In the genomic region with DNA sequence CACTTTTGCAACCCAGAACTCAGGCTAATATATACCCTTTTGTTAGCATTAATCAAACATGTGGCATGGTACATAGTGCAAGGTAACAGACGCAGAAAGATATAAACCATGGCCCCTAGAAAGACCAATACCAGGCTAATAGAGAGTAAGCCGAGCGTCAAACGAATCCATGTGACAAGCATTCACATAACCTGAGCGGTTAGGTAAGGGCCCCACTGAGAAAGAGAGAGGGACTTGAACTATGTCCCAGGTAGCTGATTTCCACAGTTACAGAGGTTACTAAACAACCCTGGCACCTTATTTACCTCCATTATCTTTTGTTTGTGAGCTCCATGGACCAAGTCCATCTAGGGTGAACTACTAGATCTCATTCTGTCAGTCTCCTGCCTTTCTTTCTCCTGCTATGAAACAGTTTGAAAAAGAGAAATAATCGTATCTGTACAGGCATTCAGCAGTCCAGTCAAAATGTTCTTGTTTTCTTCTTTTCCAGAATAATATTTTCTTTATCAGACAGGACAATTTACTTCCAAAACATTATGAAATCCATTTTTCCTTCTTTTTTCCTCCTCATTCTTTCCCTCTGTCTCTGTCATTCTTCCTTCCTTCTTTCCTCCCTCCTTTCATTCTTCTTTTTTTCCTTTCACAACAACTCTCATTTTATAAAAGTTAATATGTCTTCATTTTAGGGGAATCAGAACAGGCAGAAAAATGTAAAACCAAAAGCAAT, we compare ENCODE assay signal across 1 cellular context.
A peak's percentile ranks its signal among the peaks of the same experiment; 100 is the strongest.
TF ChIP-seq lines count a peak whose summit lies in the region.

No MANE protein-coding gene starts in this region.

TF ChIP-seq in HepG2, 621 proteins besides CTCF, POLR2A, EP300 and RAD21 (continued from another document and continues in another):
- TF ChIP-seq ZBTB40 (IDR thresholded peaks at IDR 0.05) (no peak), ZBTB40 (CRISPR knock-in tag; IDR thresholded peaks at IDR 0.05) (no peak; the same call in 1 of the 2 replicates), ZNF234 (CRISPR knock-in tag; conservative IDR thresholded peaks at IDR 0.05) (no peak), MAX (IDR thresholded peaks at IDR 0.05) (peak; percentile 97), STAG1 (CRISPR knock-in tag; IDR thresholded peaks at IDR 0.05) (peak; percentile 17; the same call in 1 of the 2 replicates), ZNF746 (CRISPR knock-in tag; IDR thresholded peaks at IDR 0.05) (no peak; the same call in 1 of the 2 replicates), POGK (CRISPR knock-in tag; conservative IDR thresholded peaks at IDR 0.05) (0 out of 2 replicates have a peak, but pooled peaks have one; percentile 51), IRF2 (CRISPR knock-in tag; IDR thresholded peaks at IDR 0.05) (peak; percentile 81), ZGPAT (CRISPR knock-in tag; IDR thresholded peaks at IDR 0.05) (peak; percentile 94), DR1 (CRISPR knock-in tag; IDR thresholded peaks at IDR 0.05) (no peak), ZNF646 (CRISPR knock-in tag; IDR thresholded peaks at IDR 0.05) (no peak), ZUFSP (CRISPR knock-in tag; IDR thresholded peaks at IDR 0.05; ENCODE audit: borderline replicate concordance) (no peak), ZNF230 (CRISPR knock-in tag; IDR thresholded peaks at IDR 0.05) (no peak), ARID2 (CRISPR knock-in tag; IDR thresholded peaks at IDR 0.05; ENCODE audit: borderline replicate concordance) (no peak), JUN (CRISPR knock-in tag; IDR thresholded peaks at IDR 0.05) (0 out of 2 replicates have a peak, but pooled peaks have one; percentile 26), SP4 (CRISPR knock-in tag; IDR thresholded peaks at IDR 0.05) (0 out of 2 replicates have a peak, but pooled peaks have one; percentile 37), YEATS2 (CRISPR knock-in tag; IDR thresholded peaks at IDR 0.05; ENCODE audit: borderline replicate concordance) (peak; percentile 33; the same call in 1 of the 2 replicates), KAT8 (CRISPR knock-in tag; IDR thresholded peaks at IDR 0.05) (peak; percentile 72; the same call in 1 of the 2 replicates), RXRA (CRISPR knock-in tag; IDR thresholded peaks at IDR 0.05) (peak; percentile 57; the same call in 1 of the 2 replicates), ZNF607 (CRISPR knock-in tag; IDR thresholded peaks at IDR 0.05; ENCODE audit: borderline replicate concordance) (peak; percentile 92), TBP (CRISPR knock-in tag; IDR thresholded peaks at IDR 0.05) (no peak), ZBTB20 (CRISPR knock-in tag; IDR thresholded peaks at IDR 0.05; ENCODE audit: borderline replicate concordance, low read depth) (peak; percentile 88; the same call in 1 of the 2 replicates), CHD4 (IDR thresholded peaks at IDR 0.05; ENCODE audit: borderline replicate concordance, low read length) (peak; percentile 69; the same call in 1 of the 2 replicates), TP53 (CRISPR knock-in tag; conservative IDR thresholded peaks at IDR 0.05) (no peak), MIER2 (CRISPR knock-in tag; IDR thresholded peaks at IDR 0.05) (peak; percentile 77; the same call in 1 of the 2 replicates), FOXK1 (CRISPR knock-in tag; IDR thresholded peaks at IDR 0.05; ENCODE audit: borderline replicate concordance, low read depth) (0 out of 2 replicates have a peak, but pooled peaks have one; percentile 65), KLF9 (CRISPR knock-in tag; IDR thresholded peaks at IDR 0.05; ENCODE audit: low read depth) (peak; percentile 37; the same call in 1 of the 2 replicates)
- TF ChIP-seq, protein P1, sequence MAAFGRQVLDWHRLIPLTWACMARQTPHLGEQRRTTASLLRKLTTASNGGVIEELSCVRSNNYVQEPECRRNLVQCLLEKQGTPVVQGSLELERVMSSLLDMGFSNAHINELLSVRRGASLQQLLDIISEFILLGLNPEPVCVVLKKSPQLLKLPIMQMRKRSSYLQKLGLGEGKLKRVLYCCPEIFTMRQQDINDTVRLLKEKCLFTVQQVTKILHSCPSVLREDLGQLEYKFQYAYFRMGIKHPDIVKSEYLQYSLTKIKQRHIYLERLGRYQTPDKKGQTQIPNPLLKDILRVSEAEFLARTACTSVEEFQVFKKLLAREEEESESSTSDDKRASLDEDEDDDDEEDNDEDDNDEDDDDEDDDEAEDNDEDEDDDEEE (CRISPR knock-in tag; IDR thresholded peaks at IDR 0.05) = no peak
